Comparison of ENCODE assay signal across 18 cellular contexts in genomic region chr1:236734141-236734765, GRCh38. TPM values are rescaled to one million over a fixed set of nuclear protein-coding genes. Genes with fewer than 3 reads are reported as not detected.
DNase-seq lines count a peak whose midpoint lies in the region; ATAC-seq and TF ChIP-seq lines count a peak whose summit lies in the region.
"Had no signal": no experiment of that assay in that cellular context is flagged by ENCODE, and none has a peak within 500 bp of the region (broad histone marks: within the 10 kb centered on the region; RNA-seq: fewer than 3 reads in every experiment).

No MANE protein-coding gene starts in this region.

- H3K36me3 Mint-ChIP-seq in CD4-positive, alpha-beta memory T cell, result no peaks in the 10 kb centered on the region
- H3K36me3 Mint-ChIP-seq: natural killer cell treated with Interleukin-12 subunit alpha and Interleukin-12 subunit beta and Interleukin-15 and Interleukin-18, amount 100 ng/mL, for 72 hours had no signal

- no peak overlapping the region for H3K4ac ChIP-seq in mesenchymal stem cell (ENCODE audit: low read depth in 1 of 2, low read length in 2 of 2)

- H3K9ac ChIP-seq in mesenchymal stem cell (ENCODE audit: low read length), result no peak overlapping the region
- H3K9ac ChIP-seq: KMS-11 had no signal

- no peak overlapping the region for H3K27ac Mint-ChIP-seq in CD4-positive, alpha-beta memory T cell
- H3K27ac Mint-ChIP-seq: endodermal cell; natural killer cell treated with Interleukin-12 subunit alpha and Interleukin-12 subunit beta and Interleukin-15 and Interleukin-18, amount 100 ng/mL, for 72 hours had no signal

- POLR2A ChIA-PET in CD4-positive, alpha-beta memory T cell (lab: Charles Lee; ENCODE audit: partially characterized antibody), result no interaction called here

- TF ChIP-seq POLR2A in prostate gland (IDR thresholded peaks at IDR 0.05), result no peak

- H3K4me3 Mint-ChIP-seq in CD4-positive, alpha-beta memory T cell, result no peak overlapping the region
- H3K4me3 Mint-ChIP-seq: endodermal cell; natural killer cell treated with Interleukin-12 subunit alpha and Interleukin-12 subunit beta and Interleukin-15 and Interleukin-18, amount 100 ng/mL, for 72 hours had no signal

- DNase-seq in M059J (ENCODE audit: low read depth) (peak; percentile 74), epithelial cell of esophagus (ENCODE audit: low read depth) (peak; percentile 45), mesenchymal stem cell (peak; percentile 57), prostate gland (ENCODE audit: low spot score) (no peak), pons (ENCODE audit: low spot score) (no peak)
- DNase-seq in CD4-positive, alpha-beta memory T cell, result no peak
- DNase-seq in effector CD4-positive, alpha-beta T cell, result no peak
- DNase-seq: activated CD4-positive, alpha-beta T cell treated with anti-CD3 and anti-CD28 coated beads, Interleukin-2, amount 50 U/mL, for 4 hours; activated gamma-delta T cell; body of pancreas; endodermal cell; stimulated activated naive CD4-positive, alpha-beta T cell; T-helper 9 cell had no signal

- no peak overlapping the region for H3K4me2 ChIP-seq in mesenchymal stem cell (ENCODE audit: low read length, poor library complexity, severe bottlenecking)
- H3K4me2 ChIP-seq: KMS-11 had no signal

- H4K91ac ChIP-seq in mesenchymal stem cell (ENCODE audit: low read length), result no peak overlapping the region

- H2BK12ac ChIP-seq in mesenchymal stem cell (ENCODE audit: low read length in 2 of 2), result no peak overlapping the region

- no peak overlapping the region for H3K23ac ChIP-seq in mesenchymal stem cell (ENCODE audit: low read length in 2 of 2)

- 48% methylated on average over 7 of the region's 8 CpGs for WGBS in mesenchymal stem cell
- 65% methylated on average over 8 of the region's 8 CpGs for WGBS in prostate gland

- H2AK5ac ChIP-seq in mesenchymal stem cell (ENCODE audit: low read length, severe bottlenecking), result no peak overlapping the region

- TF ChIP-seq CTCF in epithelial cell of esophagus (IDR thresholded peaks at IDR 0.05; ENCODE audit: insufficient read depth, low read depth, low read length, missing control alignments), result no peak
- TF ChIP-seq CTCF in prostate gland (IDR thresholded peaks at IDR 0.05), result no peak

- no peak overlapping the region for H2BK5ac ChIP-seq in mesenchymal stem cell (ENCODE audit: low read depth, low read length, poor library complexity, severe bottlenecking)

- peak; percentile 54 for ATAC-seq in GM18870 (IDR thresholded peaks at IDR 0.05; ENCODE audit: unreplicated experiment)
- ATAC-seq: body of pancreas; natural killer cell treated with Interleukin-12 subunit alpha and Interleukin-12 subunit beta and Interleukin-15 and Interleukin-18, amount 100 ng/mL, for 72 hours; sciatic nerve had no signal

- peaks cover 1% of the 10 kb centered on the region for H3K4me1 ChIP-seq in mesenchymal stem cell (ENCODE audit: control insufficient read depth, insufficient read depth, low read depth, low read length)
- H3K4me1 ChIP-seq in prostate gland (replicated peaks), result no peaks in the 10 kb centered on the region
- H3K4me1 ChIP-seq in CD4-positive, alpha-beta memory T cell (ENCODE audit: insufficient read depth, low read length), result no peaks in the 10 kb centered on the region

- no peak overlapping the region for H3K18ac ChIP-seq in mesenchymal stem cell (ENCODE audit: low read depth in 1 of 2, low read length in 2 of 2)

- H3K27me3 Mint-ChIP-seq in CD4-positive, alpha-beta memory T cell, result peaks cover 2 to 4% of the 10 kb centered on the region in 2 donors

- no peak overlapping the region for H2BK15ac ChIP-seq in mesenchymal stem cell (ENCODE audit: low read depth, poor library complexity, severe bottlenecking)

- H3K14ac ChIP-seq in mesenchymal stem cell (ENCODE audit: low read length in 2 of 2), result no peak overlapping the region

- H3K9me3 Mint-ChIP-seq in CD4-positive, alpha-beta memory T cell, result no peaks in the 10 kb centered on the region
- H3K9me3 Mint-ChIP-seq: endodermal cell; natural killer cell treated with Interleukin-12 subunit alpha and Interleukin-12 subunit beta and Interleukin-15 and Interleukin-18, amount 100 ng/mL, for 72 hours had no signal

- no peaks in the 10 kb centered on the region for H3K36me3 ChIP-seq in mesenchymal stem cell (ENCODE audit: control insufficient read depth in 1 of 2, insufficient read depth in 2 of 2, low read depth in 1 of 2, low read length in 2 of 2)
- H3K36me3 ChIP-seq in prostate gland, result no peaks in the 10 kb centered on the region
- no peaks in the 10 kb centered on the region for H3K36me3 ChIP-seq in CD4-positive, alpha-beta memory T cell (ENCODE audit: insufficient read depth, low read length)

- no peak overlapping the region for H2BK120ac ChIP-seq in mesenchymal stem cell (ENCODE audit: low read depth, low read length)

- H3K27me3 ChIP-seq in mesenchymal stem cell (ENCODE audit: control insufficient read depth in 1 of 2, insufficient read depth in 1 of 2, low read length in 2 of 2), result no peaks in the 10 kb centered on the region
- no peaks in the 10 kb centered on the region for H3K27me3 ChIP-seq in prostate gland (replicated peaks; ENCODE audit: insufficient read depth)
- no peaks in the 10 kb centered on the region for H3K27me3 ChIP-seq in CD4-positive, alpha-beta memory T cell (ENCODE audit: insufficient read depth, low read length)
- H3K27me3 ChIP-seq: body of pancreas had no signal

- H4K8ac ChIP-seq in mesenchymal stem cell (ENCODE audit: low read length), result no peak overlapping the region

- H3K4me1 Mint-ChIP-seq in CD4-positive, alpha-beta memory T cell, result peaks cover 0 to 2% (median under 1%) of the 10 kb centered on the region in 4 donors

- intact Hi-C loops in prostate gland (cut with DNase I), result no loop called here
- intact Hi-C loops in CD4-positive, alpha-beta memory T cell (cut with micrococcal nuclease), result no loop called here

- no peaks in the 10 kb centered on the region for H3K79me1 ChIP-seq in mesenchymal stem cell (replicated peaks; ENCODE audit: low read length, poor library complexity, severe bottlenecking)

- H3K4me3 ChIP-seq in epithelial cell of esophagus (ENCODE audit: low read length), result no peak overlapping the region
- no peak overlapping the region for H3K4me3 ChIP-seq in mesenchymal stem cell (ENCODE audit: insufficient read depth in 1 of 2, low read depth in 1 of 2, low read length in 2 of 2)
- no peak overlapping the region for H3K4me3 ChIP-seq in prostate gland
- H3K4me3 ChIP-seq in CD4-positive, alpha-beta memory T cell (ENCODE audit: low read length in 2 of 2), result no peak overlapping the region
- H3K4me3 ChIP-seq: body of pancreas had no signal

- H2AFZ ChIP-seq in mesenchymal stem cell (ENCODE audit: low read depth, low read length), result no peak overlapping the region

- H3K9me3 ChIP-seq in mesenchymal stem cell (ENCODE audit: control insufficient read depth, low read length) (no peaks in the 10 kb centered on the region), prostate gland (no peaks in the 10 kb centered on the region)
- H3K9me3 ChIP-seq in CD4-positive, alpha-beta memory T cell (ENCODE audit: control insufficient read depth in 1 of 2, low read length in 2 of 2), result no peaks in the 10 kb centered on the region
- H3K9me3 ChIP-seq: body of pancreas had no signal

- CTCF ChIA-PET in CD4-positive, alpha-beta memory T cell (lab: Charles Lee; ENCODE audit: partially characterized antibody), result no interaction called here

- H3K27ac ChIP-seq in mesenchymal stem cell (ENCODE audit: low read length, poor library complexity, severe bottlenecking) (no peak overlapping the region), prostate gland (no peak overlapping the region)
- no peak overlapping the region for H3K27ac ChIP-seq in CD4-positive, alpha-beta memory T cell (ENCODE audit: low read depth, low read length)
- H3K27ac ChIP-seq: body of pancreas, C4-2B, KMS-11 had no signal

RNA-seq across cellular contexts. Expression of gene ACTN2, which starts 48.0 kb away (rescaled TPM):
- total RNA-seq in M059J (2014; rRNA removed; shearing (Covaris generic)), result 0.02 TPM in 1 of 2 replicates, not detected in the other
- polyA plus RNA-seq in mesenchymal stem cell (2013, experiment 1 of 2), result 0.07 TPM
- 0.03 TPM for polyA plus RNA-seq in mesenchymal stem cell (2013, experiment 2 of 2)
- total RNA-seq in prostate gland, result 10 to 100 TPM in 1 of 2 donors, 1 to 10 TPM in 1; 7.6 to 36.4 TPM
- not detected for total RNA-seq in CD4-positive, alpha-beta memory T cell
- polyA plus RNA-seq in CD4-positive, alpha-beta memory T cell, result not detected

Comparison
In these comparisons a context has a peak if more than half of its experiments do, and no peak if none do; other contexts are left out.
1. DNase-seq: peak in M059J (single experiment), epithelial cell of esophagus (single experiment) and mesenchymal stem cell (single experiment); none in prostate gland (single experiment), CD4-positive, alpha-beta memory T cell (0 of 5), effector CD4-positive, alpha-beta T cell (single experiment) and pons (single experiment).